1 cellular context compared by ENCODE assay signal in the genomic region with DNA sequence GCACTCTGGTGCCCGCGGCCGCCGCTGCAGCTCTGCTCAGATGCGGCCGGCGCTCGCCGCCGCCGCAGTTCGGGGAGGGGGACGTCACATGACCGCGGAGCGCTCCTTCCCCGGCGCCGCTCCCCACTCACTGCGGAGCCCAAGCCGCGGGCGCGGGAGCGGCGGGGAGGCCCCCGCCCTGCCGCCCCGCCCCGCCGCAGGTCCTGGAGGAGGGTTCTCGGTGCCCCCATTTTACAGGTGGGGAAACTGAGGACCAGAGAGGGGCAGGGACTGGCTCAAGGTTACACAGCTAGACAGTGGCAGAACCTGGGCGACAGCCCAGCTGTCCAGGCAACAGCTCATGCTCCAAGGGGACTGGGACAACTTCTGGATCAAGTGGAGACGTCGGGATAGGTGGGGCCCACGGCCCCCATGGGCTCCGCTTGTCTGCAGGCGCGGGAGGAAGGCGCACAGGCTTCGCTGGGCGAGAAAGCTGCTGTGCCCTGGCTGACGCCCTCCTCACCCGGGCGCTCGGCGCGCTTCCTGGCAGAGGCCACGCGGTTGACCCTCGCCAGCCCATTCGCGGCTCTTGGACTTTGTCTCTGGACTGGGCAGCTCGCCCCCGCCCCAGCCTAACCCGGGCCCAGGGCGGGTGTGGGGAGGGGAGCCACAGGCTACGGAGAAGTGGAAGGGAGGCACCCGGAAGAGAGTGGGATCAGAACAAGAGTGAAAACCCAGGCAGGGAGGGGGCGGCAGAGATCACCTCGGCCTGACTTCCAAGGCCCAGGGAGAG.
A peak's percentile ranks its signal among the peaks of the same experiment; 100 is the strongest.
TF ChIP-seq lines count a peak whose summit lies in the region.

TSS of gene RAP1GAP (minus strand) at position 71 of the 772 bp plus-strand sequence. CDS start 49,325 bp downstream, outside the sequence.

TF ChIP-seq in HepG2, 621 proteins besides CTCF, POLR2A, EP300 and RAD21 (continued from another document and continues in another):
- TF ChIP-seq, protein P1, sequence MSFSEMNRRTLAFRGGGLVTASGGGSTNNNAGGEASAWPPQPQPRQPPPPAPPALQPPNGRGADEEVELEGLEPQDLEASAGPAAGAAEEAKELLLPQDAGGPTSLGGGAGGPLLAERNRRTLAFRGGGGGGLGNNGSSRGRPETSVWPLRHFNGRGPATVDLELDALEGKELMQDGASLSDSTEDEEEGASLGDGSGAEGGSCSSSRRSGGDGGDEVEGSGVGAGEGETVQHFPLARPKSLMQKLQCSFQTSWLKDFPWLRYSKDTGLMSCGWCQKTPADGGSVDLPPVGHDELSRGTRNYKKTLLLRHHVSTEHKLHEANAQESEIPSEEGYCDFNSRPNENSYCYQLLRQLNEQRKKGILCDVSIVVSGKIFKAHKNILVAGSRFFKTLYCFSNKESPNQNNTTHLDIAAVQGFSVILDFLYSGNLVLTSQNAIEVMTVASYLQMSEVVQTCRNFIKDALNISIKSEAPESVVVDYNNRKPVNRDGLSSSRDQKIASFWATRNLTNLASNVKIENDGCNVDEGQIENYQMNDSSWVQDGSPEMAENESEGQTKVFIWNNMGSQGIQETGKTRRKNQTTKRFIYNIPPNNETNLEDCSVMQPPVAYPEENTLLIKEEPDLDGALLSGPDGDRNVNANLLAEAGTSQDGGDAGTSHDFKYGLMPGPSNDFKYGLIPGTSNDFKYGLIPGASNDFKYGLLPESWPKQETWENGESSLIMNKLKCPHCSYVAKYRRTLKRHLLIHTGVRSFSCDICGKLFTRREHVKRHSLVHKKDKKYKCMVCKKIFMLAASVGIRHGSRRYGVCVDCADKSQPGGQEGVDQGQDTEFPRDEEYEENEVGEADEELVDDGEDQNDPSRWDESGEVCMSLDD (CRISPR knock-in tag; IDR thresholded peaks at IDR 0.05; ENCODE audit: borderline replicate concordance): no peak
- TF ChIP-seq ESRRA (CRISPR knock-in tag; IDR thresholded peaks at IDR 0.05; ENCODE audit: low read depth): peak; percentile 88
- peak; percentile 84; the same call in 1 of the 2 replicates for TF ChIP-seq ZNF556 (CRISPR knock-in tag; IDR thresholded peaks at IDR 0.05; ENCODE audit: borderline replicate concordance)
- TF ChIP-seq, protein P2, sequence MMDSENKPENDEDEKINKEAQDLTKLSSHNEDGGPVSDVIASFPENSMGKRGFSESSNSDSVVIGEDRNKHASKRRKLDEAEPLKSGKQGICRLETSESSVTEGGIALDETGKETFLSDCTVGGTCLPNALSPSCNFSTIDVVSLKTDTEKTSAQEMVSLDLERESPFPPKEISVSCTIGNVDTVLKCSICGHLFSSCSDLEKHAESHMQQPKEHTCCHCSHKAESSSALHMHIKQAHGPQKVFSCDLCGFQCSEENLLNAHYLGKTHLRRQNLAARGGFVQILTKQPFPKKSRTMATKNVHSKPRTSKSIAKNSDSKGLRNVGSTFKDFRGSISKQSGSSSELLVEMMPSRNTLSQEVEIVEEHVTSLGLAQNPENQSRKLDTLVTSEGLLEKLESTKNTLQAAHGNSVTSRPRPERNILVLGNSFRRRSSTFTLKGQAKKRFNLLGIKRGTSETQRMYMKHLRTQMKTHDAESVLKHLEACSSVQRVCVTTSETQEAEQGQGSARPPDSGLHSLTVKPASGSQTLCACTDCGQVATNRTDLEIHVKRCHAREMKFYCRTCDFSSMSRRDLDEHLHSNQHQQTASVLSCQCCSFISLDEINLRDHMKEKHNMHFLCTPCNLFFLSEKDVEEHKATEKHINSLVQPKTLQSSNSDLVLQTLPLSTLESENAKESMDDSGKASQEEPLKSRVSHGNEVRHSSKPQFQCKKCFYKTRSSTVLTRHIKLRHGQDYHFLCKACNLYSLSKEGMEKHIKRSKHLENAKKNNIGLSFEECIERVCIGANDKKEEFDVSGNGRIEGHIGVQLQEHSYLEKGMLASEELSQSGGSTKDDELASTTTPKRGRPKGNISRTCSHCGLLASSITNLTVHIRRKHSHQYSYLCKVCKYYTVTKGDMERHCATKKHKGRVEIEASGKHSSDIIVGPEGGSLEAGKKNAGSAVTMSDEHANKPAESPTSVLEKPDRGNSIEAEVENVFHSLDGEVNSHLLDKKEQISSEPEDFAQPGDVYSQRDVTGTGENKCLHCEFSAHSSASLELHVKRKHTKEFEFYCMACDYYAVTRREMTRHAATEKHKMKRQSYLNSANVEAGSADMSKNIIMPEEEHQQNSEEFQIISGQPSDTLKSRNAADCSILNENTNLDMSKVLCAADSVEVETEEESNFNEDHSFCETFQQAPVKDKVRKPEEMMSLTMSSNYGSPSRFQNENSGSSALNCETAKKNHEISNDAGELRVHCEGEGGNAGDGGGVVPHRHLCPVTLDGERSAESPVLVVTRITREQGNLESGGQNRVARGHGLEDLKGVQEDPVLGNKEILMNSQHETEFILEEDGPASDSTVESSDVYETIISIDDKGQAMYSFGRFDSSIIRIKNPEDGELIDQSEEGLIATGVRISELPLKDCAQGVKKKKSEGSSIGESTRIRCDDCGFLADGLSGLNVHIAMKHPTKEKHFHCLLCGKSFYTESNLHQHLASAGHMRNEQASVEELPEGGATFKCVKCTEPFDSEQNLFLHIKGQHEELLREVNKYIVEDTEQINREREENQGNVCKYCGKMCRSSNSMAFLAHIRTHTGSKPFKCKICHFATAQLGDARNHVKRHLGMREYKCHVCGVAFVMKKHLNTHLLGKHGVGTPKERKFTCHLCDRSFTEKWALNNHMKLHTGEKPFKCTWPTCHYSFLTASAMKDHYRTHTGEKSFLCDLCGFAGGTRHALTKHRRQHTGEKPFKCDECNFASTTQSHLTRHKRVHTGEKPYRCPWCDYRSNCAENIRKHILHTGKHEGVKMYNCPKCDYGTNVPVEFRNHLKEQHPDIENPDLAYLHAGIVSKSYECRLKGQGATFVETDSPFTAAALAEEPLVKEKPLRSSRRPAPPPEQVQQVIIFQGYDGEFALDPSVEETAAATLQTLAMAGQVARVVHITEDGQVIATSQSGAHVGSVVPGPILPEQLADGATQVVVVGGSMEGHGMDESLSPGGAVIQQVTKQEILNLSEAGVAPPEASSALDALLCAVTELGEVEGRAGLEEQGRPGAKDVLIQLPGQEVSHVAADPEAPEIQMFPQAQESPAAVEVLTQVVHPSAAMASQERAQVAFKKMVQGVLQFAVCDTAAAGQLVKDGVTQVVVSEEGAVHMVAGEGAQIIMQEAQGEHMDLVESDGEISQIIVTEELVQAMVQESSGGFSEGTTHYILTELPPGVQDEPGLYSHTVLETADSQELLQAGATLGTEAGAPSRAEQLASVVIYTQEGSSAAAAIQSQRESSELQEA (CRISPR knock-in tag; IDR thresholded peaks at IDR 0.05; ENCODE audit: not compliant biosample characterization): peak; percentile 84
- no peak for TF ChIP-seq NFE2 (CRISPR knock-in tag; IDR thresholded peaks at IDR 0.05)
- peak; percentile 79 for TF ChIP-seq POGZ (CRISPR knock-in tag; IDR thresholded peaks at IDR 0.05)
- TF ChIP-seq, protein P3, sequence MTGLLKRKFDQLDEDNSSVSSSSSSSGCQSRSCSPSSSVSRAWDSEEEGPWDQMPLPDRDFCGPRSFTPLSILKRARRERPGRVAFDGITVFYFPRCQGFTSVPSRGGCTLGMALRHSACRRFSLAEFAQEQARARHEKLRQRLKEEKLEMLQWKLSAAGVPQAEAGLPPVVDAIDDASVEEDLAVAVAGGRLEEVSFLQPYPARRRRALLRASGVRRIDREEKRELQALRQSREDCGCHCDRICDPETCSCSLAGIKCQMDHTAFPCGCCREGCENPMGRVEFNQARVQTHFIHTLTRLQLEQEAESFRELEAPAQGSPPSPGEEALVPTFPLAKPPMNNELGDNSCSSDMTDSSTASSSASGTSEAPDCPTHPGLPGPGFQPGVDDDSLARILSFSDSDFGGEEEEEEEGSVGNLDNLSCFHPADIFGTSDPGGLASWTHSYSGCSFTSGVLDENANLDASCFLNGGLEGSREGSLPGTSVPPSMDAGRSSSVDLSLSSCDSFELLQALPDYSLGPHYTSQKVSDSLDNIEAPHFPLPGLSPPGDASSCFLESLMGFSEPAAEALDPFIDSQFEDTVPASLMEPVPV (CRISPR knock-in tag; IDR thresholded peaks at IDR 0.05): peak; percentile 93
- TF ChIP-seq SIX1 (CRISPR knock-in tag; IDR thresholded peaks at IDR 0.05; ENCODE audit: borderline replicate concordance): peak; percentile 43; the same call in 1 of the 2 replicates
- TF ChIP-seq HOXA9 (CRISPR knock-in tag; IDR thresholded peaks at IDR 0.05; ENCODE audit: borderline replicate concordance): no peak
- no peak; the same call in 1 of the 2 replicates for TF ChIP-seq KDM5A (IDR thresholded peaks at IDR 0.05; ENCODE audit: borderline replicate concordance, low read length)
- TF ChIP-seq, protein P4, sequence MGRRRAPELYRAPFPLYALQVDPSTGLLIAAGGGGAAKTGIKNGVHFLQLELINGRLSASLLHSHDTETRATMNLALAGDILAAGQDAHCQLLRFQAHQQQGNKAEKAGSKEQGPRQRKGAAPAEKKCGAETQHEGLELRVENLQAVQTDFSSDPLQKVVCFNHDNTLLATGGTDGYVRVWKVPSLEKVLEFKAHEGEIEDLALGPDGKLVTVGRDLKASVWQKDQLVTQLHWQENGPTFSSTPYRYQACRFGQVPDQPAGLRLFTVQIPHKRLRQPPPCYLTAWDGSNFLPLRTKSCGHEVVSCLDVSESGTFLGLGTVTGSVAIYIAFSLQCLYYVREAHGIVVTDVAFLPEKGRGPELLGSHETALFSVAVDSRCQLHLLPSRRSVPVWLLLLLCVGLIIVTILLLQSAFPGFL (CRISPR knock-in tag; IDR thresholded peaks at IDR 0.05): no peak
- TF ChIP-seq TOE1 (CRISPR knock-in tag; IDR thresholded peaks at IDR 0.05): no peak; the same call in 1 of the 2 replicates
- no peak for TF ChIP-seq MATR3 (CRISPR knock-in tag; IDR thresholded peaks at IDR 0.05)
- peak; percentile 13; the same call in 1 of the 2 replicates for TF ChIP-seq ZNF142 (CRISPR knock-in tag; IDR thresholded peaks at IDR 0.05)
- no peak for TF ChIP-seq ADNP (CRISPR knock-in tag; IDR thresholded peaks at IDR 0.05)
- TF ChIP-seq, protein P5, sequence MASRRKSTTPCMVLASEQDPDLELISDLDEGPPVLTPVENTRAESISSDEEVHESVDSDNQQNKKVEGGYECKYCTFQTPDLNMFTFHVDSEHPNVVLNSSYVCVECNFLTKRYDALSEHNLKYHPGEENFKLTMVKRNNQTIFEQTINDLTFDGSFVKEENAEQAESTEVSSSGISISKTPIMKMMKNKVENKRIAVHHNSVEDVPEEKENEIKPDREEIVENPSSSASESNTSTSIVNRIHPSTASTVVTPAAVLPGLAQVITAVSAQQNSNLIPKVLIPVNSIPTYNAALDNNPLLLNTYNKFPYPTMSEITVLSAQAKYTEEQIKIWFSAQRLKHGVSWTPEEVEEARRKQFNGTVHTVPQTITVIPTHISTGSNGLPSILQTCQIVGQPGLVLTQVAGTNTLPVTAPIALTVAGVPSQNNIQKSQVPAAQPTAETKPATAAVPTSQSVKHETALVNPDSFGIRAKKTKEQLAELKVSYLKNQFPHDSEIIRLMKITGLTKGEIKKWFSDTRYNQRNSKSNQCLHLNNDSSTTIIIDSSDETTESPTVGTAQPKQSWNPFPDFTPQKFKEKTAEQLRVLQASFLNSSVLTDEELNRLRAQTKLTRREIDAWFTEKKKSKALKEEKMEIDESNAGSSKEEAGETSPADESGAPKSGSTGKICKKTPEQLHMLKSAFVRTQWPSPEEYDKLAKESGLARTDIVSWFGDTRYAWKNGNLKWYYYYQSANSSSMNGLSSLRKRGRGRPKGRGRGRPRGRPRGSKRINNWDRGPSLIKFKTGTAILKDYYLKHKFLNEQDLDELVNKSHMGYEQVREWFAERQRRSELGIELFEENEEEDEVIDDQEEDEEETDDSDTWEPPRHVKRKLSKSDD (CRISPR knock-in tag; IDR thresholded peaks at IDR 0.05; ENCODE audit: low read depth): no peak
- TF ChIP-seq PBX3 (CRISPR knock-in tag; IDR thresholded peaks at IDR 0.05; ENCODE audit: borderline replicate concordance): no peak
- no peak for TF ChIP-seq DDIT3 (CRISPR knock-in tag; IDR thresholded peaks at IDR 0.05)
- TF ChIP-seq ZNF446 (CRISPR knock-in tag; IDR thresholded peaks at IDR 0.05): no peak
- TF ChIP-seq ZNF549 (CRISPR knock-in tag; IDR thresholded peaks at IDR 0.05): no peak
- TF ChIP-seq SOX6 (IDR thresholded peaks at IDR 0.05): no peak
- TF ChIP-seq SOX6 (CRISPR knock-in tag; IDR thresholded peaks at IDR 0.05): peak; percentile 79
- TF ChIP-seq SMYD3 (CRISPR knock-in tag; IDR thresholded peaks at IDR 0.05): peak; percentile 82; the same call in 1 of the 2 replicates
